9 cellular contexts compared by ENCODE assay signal in genomic region chr7:11835260-11835659, GRCh38. TPM values are rescaled to one million over a fixed set of nuclear protein-coding genes. Genes with fewer than 3 reads are reported as not detected.
A peak's percentile ranks its signal among the peaks of the same experiment; 100 is the strongest.
DNase-seq lines count a peak whose midpoint lies in the region; ATAC-seq, FAIRE-seq and TF ChIP-seq lines count a peak whose summit lies in the region.
"Had no signal": no experiment of that assay in that cellular context is flagged by ENCODE, and none has a peak within 500 bp of the region (broad histone marks: within the 10 kb centered on the region; RNA-seq: fewer than 3 reads in every experiment).

No MANE protein-coding gene starts in this region.

- TF ChIP-seq POLR2A in right lobe of liver (IDR thresholded peaks at IDR 0.05), result no peak
- TF ChIP-seq POLR2A in GM12891 (IDR thresholded peaks at IDR 0.05; ENCODE audit: low read depth, low read length), result no peak

- H3K4me2 ChIP-seq in MM.1S (ENCODE audit: low read depth, low read length), result no peak overlapping the region

- H3K9ac ChIP-seq in MM.1S (ENCODE audit: low read length), result no peak overlapping the region

- H3F3A ChIP-seq in MM.1S (ENCODE audit: insufficient read depth, low read length), result no peaks in the 10 kb centered on the region

- ATAC-seq in right lobe of liver, result no peak
- ATAC-seq in CD4-positive, alpha-beta T cell (ENCODE audit: poor library complexity), result no peak
- no peak for ATAC-seq in HG03139 (IDR thresholded peaks at IDR 0.05; ENCODE audit: unreplicated experiment)

- H3K4me3 ChIP-seq in BJ (ENCODE audit: low read depth, low read length) (no peak overlapping the region), MM.1S (ENCODE audit: low read length) (no peak overlapping the region), right lobe of liver (no peak overlapping the region)

- no peaks in the 10 kb centered on the region for H3K9me3 Mint-ChIP-seq in CD4-positive, alpha-beta T cell

- TF ChIP-seq CTCF in BJ (IDR thresholded peaks at IDR 0.05; ENCODE audit: insufficient read depth, low read depth, low read length) (peak; percentile 16; the same call in 1 of the 2 replicates), MM.1S (IDR thresholded peaks at IDR 0.05; ENCODE audit: low read length) (peak; percentile 19; the same call in 1 of the 2 replicates), right lobe of liver (IDR thresholded peaks at IDR 0.05) (peak; percentile 41 to 53 (median 52))
- no peak for TF ChIP-seq CTCF in CD4-positive, alpha-beta T cell (IDR thresholded peaks at IDR 0.05)

- no peaks in the 10 kb centered on the region for H3K36me3 ChIP-seq in BJ (ENCODE audit: control insufficient read depth, insufficient read depth, low read length)
- H3K36me3 ChIP-seq in MM.1S (replicated peaks; ENCODE audit: insufficient read depth, low read length), result no peaks in the 10 kb centered on the region
- no peaks in the 10 kb centered on the region for H3K36me3 ChIP-seq in right lobe of liver

- no peaks in the 10 kb centered on the region for H4K20me1 ChIP-seq in MM.1S (ENCODE audit: insufficient read depth, low read length)

- DNase-seq in BJ (ENCODE audit: low read depth) (no peak), MM.1S (no peak), astrocyte of the hippocampus (ENCODE audit: low read depth, low spot score) (peak; percentile 28), right lobe of liver (no peak), GM12891 (ENCODE audit: insufficient read length, low spot score) (no peak)
- no peak for DNase-seq in stimulated activated CD4-positive, alpha-beta T cell treated with anti-CD3 and anti-CD28 coated beads, Interleukin-1b, Interleukin-23, amount 100 ng/mL, for 48 hours
- DNase-seq in CD4-positive, alpha-beta T cell, result no peak

- peaks cover 30% of the 10 kb centered on the region for H3K27me3 Mint-ChIP-seq in CD4-positive, alpha-beta T cell

- no peak overlapping the region for H3K4me3 Mint-ChIP-seq in CD4-positive, alpha-beta T cell

- H3K36me3 Mint-ChIP-seq in CD4-positive, alpha-beta T cell (ENCODE audit: low read depth), result no peaks in the 10 kb centered on the region

- no peak overlapping the region for H3K27ac Mint-ChIP-seq in CD4-positive, alpha-beta T cell

- H3K4me1 Mint-ChIP-seq in CD4-positive, alpha-beta T cell (ENCODE audit: low read depth), result peaks cover 10% of the 10 kb centered on the region

- no peak for FAIRE-seq in GM12891 (lab: Jason Lieb, UNC)

- no peak overlapping the region for H2AFZ ChIP-seq in MM.1S (ENCODE audit: low read length)

- H3K9me3 ChIP-seq in MM.1S (replicated peaks; ENCODE audit: insufficient read depth, low read length), result no peaks in the 10 kb centered on the region
- H3K9me3 ChIP-seq in right lobe of liver, result no peaks in the 10 kb centered on the region
- H3K9me3 ChIP-seq in CD4-positive, alpha-beta T cell (ENCODE audit: control insufficient read depth, low read length), result no peaks in the 10 kb centered on the region

- H3K27me3 ChIP-seq in BJ (ENCODE audit: control insufficient read depth, insufficient read depth, low read length), result no peaks in the 10 kb centered on the region
- H3K27me3 ChIP-seq in MM.1S (replicated peaks; ENCODE audit: insufficient read depth, low read length), result no peaks in the 10 kb centered on the region
- no peaks in the 10 kb centered on the region for H3K27me3 ChIP-seq in right lobe of liver
- peaks cover 25% of the 10 kb centered on the region for H3K27me3 ChIP-seq in CD4-positive, alpha-beta T cell (ENCODE audit: control insufficient read depth, insufficient read depth, low read length)

- H3K27ac ChIP-seq in MM.1S (ENCODE audit: low read length) (no peak overlapping the region), right lobe of liver (no peak overlapping the region)
- no peak overlapping the region for H3K27ac ChIP-seq in CD4-positive, alpha-beta T cell (ENCODE audit: low read depth, low read length)
- H3K27ac ChIP-seq: HL-60 had no signal

- intact Hi-C loops in right lobe of liver (cut with DNase I), result no loop called here
- intact Hi-C loops in CD4-positive, alpha-beta T cell (cut with DNase I, micrococcal nuclease), result loop anchor here (10.0 kb wide), 2 partner anchors 490 to 660 kb away; no protein-coding TSS in a partner anchor

- CTCF ChIA-PET in BJ (lab: Yijun Ruan, JAX), result no interaction called here
- CTCF ChIA-PET in CD4-positive, alpha-beta T cell (lab: Charles Lee), result no interaction called here

- no peaks in the 10 kb centered on the region for H3K9me2 ChIP-seq in MM.1S (replicated peaks; ENCODE audit: insufficient read depth, low read length)

- H3K79me2 ChIP-seq in MM.1S (ENCODE audit: low read length), result no peaks in the 10 kb centered on the region

- no peaks in the 10 kb centered on the region for H3K4me1 ChIP-seq in MM.1S (ENCODE audit: low read length)
- H3K4me1 ChIP-seq in right lobe of liver, result no peaks in the 10 kb centered on the region

- POLR2A ChIA-PET in BJ (lab: Charles Lee), result no interaction called here
- POLR2A ChIA-PET in CD4-positive, alpha-beta T cell (lab: Charles Lee), result no interaction called here

TF ChIP-seq in GM12891, 5 proteins besides CTCF, POLR2A, EP300 and RAD21:
- TF ChIP-seq POLR2AphosphoS5 (IDR thresholded peaks at IDR 0.05; ENCODE audit: low read depth, low read length), result no peak
- no peak for TF ChIP-seq SPI1 (IDR thresholded peaks at IDR 0.05; ENCODE audit: low read depth, low read length)
- TF ChIP-seq TAF1 (IDR thresholded peaks at IDR 0.05; ENCODE audit: low read depth, low read length), result no peak
- no peak for TF ChIP-seq POU2F2 (IDR thresholded peaks at IDR 0.05; ENCODE audit: low read depth, low read length)
- no peak for TF ChIP-seq PAX5 (IDR thresholded peaks at IDR 0.05; ENCODE audit: insufficient read depth, low read length, severe bottlenecking)

RNA-seq across cellular contexts. Expression of gene THSD7A, which starts 3.3 kb away (rescaled TPM):
- 0.02 and 0.06 TPM in 2 replicates for polyA plus RNA-seq in BJ (2011; rRNA removed)
- 0.05 and 0.38 TPM in 2 replicates for polyA minus RNA-seq in BJ (2011; rRNA and poly(A)+ RNA removed)
- 1 to 10 TPM; 1.1 to 2.5 (median 1.4) TPM for total RNA-seq in right lobe of liver
- not detected for total RNA-seq in CD4-positive, alpha-beta T cell
- polyA plus RNA-seq in GM12891 (2012; ENCODE audit: low read depth, missing spikeins), result not detected

Comparison
In these comparisons a context has a peak if more than half of its experiments do, and no peak if none do; other contexts are left out.
1. intact Hi-C loops: an anchor here in CD4-positive, alpha-beta T cell (10.0 kb wide); none called in right lobe of liver.